In genomic region chr5:115977096-115977495, GRCh38 we compare ENCODE assay signal across 12 cellular contexts. TPM values are rescaled to one million over a fixed set of nuclear protein-coding genes. Genes with fewer than 3 reads are reported as not detected.
DNase-seq lines count a peak whose midpoint lies in the region; ATAC-seq, FAIRE-seq and TF ChIP-seq lines count a peak whose summit lies in the region.
"Had no signal": no experiment of that assay in that cellular context is flagged by ENCODE, and none has a peak within 500 bp of the region (broad histone marks: within the 10 kb centered on the region; RNA-seq: fewer than 3 reads in every experiment).

No MANE protein-coding gene starts in this region.

- H2BK20ac ChIP-seq in IMR-90 (ENCODE audit: low read depth, low read length) = peak overlapping the region; percentile 94

- peak overlapping the region; percentile 41; the same call in 1 of the 2 replicates for H4K91ac ChIP-seq in IMR-90 (ENCODE audit: insufficient read depth, low read depth, low read length)

- H4K5ac ChIP-seq in IMR-90 (ENCODE audit: low read depth, low read length) = peak overlapping the region; percentile 64; the same call in 1 of the 2 replicates

- H3K4me1 Mint-ChIP-seq in naive thymus-derived CD4-positive, alpha-beta T cell = peaks cover 0 to 3% (median 0%) of the 10 kb centered on the region in 7 donors

- H3K27me3 ChIP-seq in IMR-90 (ENCODE audit: control insufficient read depth, insufficient read depth, low read length) = no peaks in the 10 kb centered on the region
- H3K27me3 ChIP-seq in naive thymus-derived CD4-positive, alpha-beta T cell (ENCODE audit: control insufficient read depth in 2 of 2, insufficient read depth in 2 of 2, low read length in 2 of 2) = no peaks in the 10 kb centered on the region

- ATAC-seq in GM19372 (IDR thresholded peaks at IDR 0.05; ENCODE audit: low read depth, unreplicated experiment) (peak; percentile 82), HG02870 (IDR thresholded peaks at IDR 0.05; ENCODE audit: unreplicated experiment) (peak; percentile 85), IMR-90 (ENCODE audit: low read depth) (no peak)
- no peak for ATAC-seq in naive thymus-derived CD4-positive, alpha-beta T cell

- peak overlapping the region; percentile 21 for H2BK5ac ChIP-seq in IMR-90 (ENCODE audit: low read depth, low read length, poor library complexity, severe bottlenecking)

- TF ChIP-seq RAD21 in IMR-90 (IDR thresholded peaks at IDR 0.05; ENCODE audit: low read length) = no peak

- in situ Hi-C loops in IMR-90 (cut with MboI; ENCODE audit: low sequenced_read_pairs) = no loop called here

- H3K4ac ChIP-seq in IMR-90 (ENCODE audit: low read depth, low read length) = peak overlapping the region; percentile 78

- H3K27ac ChIP-seq in IMR-90 (ENCODE audit: insufficient read depth, low read length) = no peak overlapping the region
- H3K27ac ChIP-seq in kidney (ENCODE audit: low read depth in 2 of 2, low read length in 2 of 2) = no peak overlapping the region
- H3K27ac ChIP-seq in naive thymus-derived CD4-positive, alpha-beta T cell (ENCODE audit: low read depth, low read length) = no peak overlapping the region

- 75% methylated on average over 3 of the region's 4 CpGs; no CpG with 5 or more reads in 1 of the 2 experiments for WGBS in IMR-90 (ENCODE audit: extremely low coverage in 2 of 2, insufficient read length in 1 of 2), 2 experiments

- peak overlapping the region in 1 of 10 donors; percentile 16 for H3K4me3 Mint-ChIP-seq in naive thymus-derived CD4-positive, alpha-beta T cell

- POLR2A ChIA-PET in IMR-90 (lab: Charles Lee; ENCODE audit: unreplicated experiment) = no interaction called here
- POLR2A ChIA-PET in naive thymus-derived CD4-positive, alpha-beta T cell (lab: Charles Lee) = no interaction called here

- peaks cover 17% of the 10 kb centered on the region for H3K4me1 ChIP-seq in IMR-90 (ENCODE audit: control insufficient read depth, insufficient read depth, low read length)
- no peaks in the 10 kb centered on the region for H3K4me1 ChIP-seq in kidney (ENCODE audit: control insufficient read depth in 1 of 2, insufficient read depth in 1 of 2, low read depth in 1 of 2, low read length in 2 of 2)
- H3K4me1 ChIP-seq in naive thymus-derived CD4-positive, alpha-beta T cell (ENCODE audit: control insufficient read depth in 2 of 2, insufficient read depth in 2 of 2, low read length in 2 of 2) = no peaks in the 10 kb centered on the region

- no peaks in the 10 kb centered on the region; the same call in 1 of the 2 replicates for H4K20me1 ChIP-seq in IMR-90 (ENCODE audit: insufficient read depth, low read length)

- H4K8ac ChIP-seq in IMR-90 (ENCODE audit: low read depth in 2 of 2, low read length in 2 of 2) = peak overlapping the region in 1 of 2 experiments; percentile 66; a peak in 2 of 4 replicates

- H3K4me2 ChIP-seq in IMR-90 (ENCODE audit: low read depth, low read length) = no peak overlapping the region

- H3K9me3 ChIP-seq in IMR-90 (ENCODE audit: control insufficient read depth, insufficient read depth, low read length) = no peaks in the 10 kb centered on the region
- peaks cover 0 to 4% of the 10 kb centered on the region in 2 donors for H3K9me3 ChIP-seq in kidney (ENCODE audit: control insufficient read depth in 1 of 2, low read length in 2 of 2)
- no peaks in the 10 kb centered on the region for H3K9me3 ChIP-seq in naive thymus-derived CD4-positive, alpha-beta T cell (ENCODE audit: control insufficient read depth in 2 of 3, low read length in 3 of 3)

- no TSS peak for BruUV-seq in IMR-90 (replicated peaks; lab: Mats Ljungman, UMichigan)

- TF ChIP-seq CTCF in IMR-90 (conservative IDR thresholded peaks at IDR 0.05; ENCODE audit: low read depth, low read length) (no peak), kidney (IDR thresholded peaks at IDR 0.05; ENCODE audit: borderline replicate concordance, extremely low read depth, insufficient read depth) (no peak)

- H2AFZ ChIP-seq in IMR-90 (replicated peaks; ENCODE audit: low read length, poor library complexity) = no peak overlapping the region

- intact Hi-C loops in IMR-90 (cut with micrococcal nuclease) = no loop called here
- intact Hi-C loops in kidney (cut with DNase I) = no loop called here
- intact Hi-C loops in naive thymus-derived CD4-positive, alpha-beta T cell (cut with micrococcal nuclease) = no loop called here

- no peak overlapping the region for H3K27ac Mint-ChIP-seq in naive thymus-derived CD4-positive, alpha-beta T cell
- H3K27ac Mint-ChIP-seq: immature natural killer cell had no signal

- H2BK120ac ChIP-seq in IMR-90 (ENCODE audit: low read depth, low read length) = peak overlapping the region; percentile 82

- H3K36me3 Mint-ChIP-seq in naive thymus-derived CD4-positive, alpha-beta T cell = peaks cover 0 to 8% (median 0%) of the 10 kb centered on the region in 5 donors
- H3K36me3 Mint-ChIP-seq: immature natural killer cell had no signal

- peak overlapping the region; percentile 59; the same call in 1 of the 3 replicates for H2BK15ac ChIP-seq in IMR-90 (ENCODE audit: low read depth, low read length)

- H2AK5ac ChIP-seq in IMR-90 (ENCODE audit: low read depth, low read length) = no peak overlapping the region

- H3K36me3 ChIP-seq in IMR-90 (ENCODE audit: control insufficient read depth, insufficient read depth, low read length) (no peaks in the 10 kb centered on the region), kidney (ENCODE audit: control insufficient read depth in 1 of 2, insufficient read depth in 2 of 2, low read length in 2 of 2) (no peaks in the 10 kb centered on the region)
- no peaks in the 10 kb centered on the region for H3K36me3 ChIP-seq in naive thymus-derived CD4-positive, alpha-beta T cell (ENCODE audit: control insufficient read depth in 2 of 3, insufficient read depth in 3 of 3, low read length in 3 of 3)

- peak overlapping the region; percentile 66 for H3K18ac ChIP-seq in IMR-90 (ENCODE audit: low read depth, low read length)

- DNase-seq in Daoy (ENCODE audit: low read depth) (peak; percentile 15), IMR-90 (no peak), globus pallidus (ENCODE audit: low spot score) (no peak), GDM1 (lab: John Stamatoyannopoulos, UW) (no peak), kidney (no peak)
- DNase-seq in naive thymus-derived CD4-positive, alpha-beta T cell = no peak
- DNase-seq: activated naive CD4-positive, alpha-beta T cell treated with Interleukin-2 at 50 U/mL for 16 hours; immature natural killer cell; NK-92 treated with Interleukin-12 subunit alpha and Interleukin-12 subunit beta, amount 100 ng/mL, for 24 hours had no signal

- no peak for TF ChIP-seq POLR2A in IMR-90 (IDR thresholded peaks at IDR 0.05; ENCODE audit: low read depth, low read length)

- H3K9me1 ChIP-seq in IMR-90 (ENCODE audit: insufficient read depth, low read length) = peaks cover 14% of the 10 kb centered on the region; the same call in 1 of the 2 replicates

- CTCF ChIA-PET in IMR-90 (lab: Yijun Ruan, JAX) = no interaction called here
- CTCF ChIA-PET in naive thymus-derived CD4-positive, alpha-beta T cell (lab: Charles Lee) = no interaction called here

- FAIRE-seq in kidney (lab: Jason Lieb, UNC) = no peak
- FAIRE-seq: urothelium cell line had no signal

- no peaks in the 10 kb centered on the region; a peak in 1 of 4 replicates for H3K79me1 ChIP-seq in IMR-90 (ENCODE audit: low read depth in 1 of 2, low read length in 2 of 2)

- dilution Hi-C loops in IMR-90 (cut with HindIII; ENCODE audit: low sequenced_read_pairs, unreplicated experiment) = no loop called here

- no peak overlapping the region for H2AK9ac ChIP-seq in IMR-90 (replicated peaks; ENCODE audit: low read depth, low read length, poor library complexity)

- H3K14ac ChIP-seq in IMR-90 (replicated peaks; ENCODE audit: low read depth, low read length) = peak overlapping the region; percentile 77; the same call in 1 of the 2 replicates

- peaks cover 0 to 21% (median 5%) of the 10 kb centered on the region in 11 donors for H3K9me3 Mint-ChIP-seq in naive thymus-derived CD4-positive, alpha-beta T cell

- H3K56ac ChIP-seq in IMR-90 (ENCODE audit: extremely low read depth, insufficient read depth, low read length) = peak overlapping the region; percentile 26; the same call in 1 of the 2 replicates

- no peak overlapping the region for H3K23ac ChIP-seq in IMR-90 (ENCODE audit: low read depth, low read length)

- H3K27me3 Mint-ChIP-seq in naive thymus-derived CD4-positive, alpha-beta T cell = peaks cover 22 to 59% (median 52%) of the 10 kb centered on the region in 5 donors

- H3K4me3 ChIP-seq in IMR-90 (ENCODE audit: insufficient read depth, low read depth, low read length) = no peak overlapping the region
- no peak overlapping the region for H3K4me3 ChIP-seq in kidney (ENCODE audit: low read length in 2 of 2)
- H3K4me3 ChIP-seq in naive thymus-derived CD4-positive, alpha-beta T cell (ENCODE audit: low read length) = no peak overlapping the region

- H3K9ac ChIP-seq in IMR-90 (ENCODE audit: low read depth, low read length) = no peak overlapping the region
- no peak overlapping the region for H3K9ac ChIP-seq in kidney (ENCODE audit: low read length in 2 of 2)

TF ChIP-seq in IMR-90, 13 proteins besides CTCF, POLR2A, EP300 and RAD21 (continues in another document):
- TF ChIP-seq MAZ (IDR thresholded peaks at IDR 0.05; ENCODE audit: borderline replicate concordance, low read depth, low read length) = no peak
- no peak for TF ChIP-seq RFX5 (IDR thresholded peaks at IDR 0.05; ENCODE audit: low read depth, low read length)
- TF ChIP-seq CEBPB (IDR thresholded peaks at IDR 0.05; ENCODE audit: low read depth, low read length) = no peak

RNA-seq across cellular contexts. Expression of gene LVRN, which starts 14.8 kb away (rescaled TPM):
- total RNA-seq in Daoy (2014; rRNA removed; shearing (Covaris generic)) = 0.06 TPM in 1 of 2 replicates, not detected in the other
- under 0.01 and 0.18 TPM in 2 replicates for total RNA-seq in IMR-90 (2012; rRNA removed)
- polyA plus RNA-seq in IMR-90 (2012; rRNA removed) = 0.06 and 0.10 TPM in 2 replicates
- 0.01 TPM in 1 of 2 replicates, not detected in the other for polyA plus RNA-seq in IMR-90 (2012; cell fraction: cytosol; rRNA removed)
- 0.02 and 0.76 TPM in 2 replicates for polyA plus RNA-seq in IMR-90 (2012; cell fraction: nucleus; rRNA removed; ENCODE audit: low replicate concordance)
- not detected for total RNA-seq in kidney
- polyA plus RNA-seq in kidney (ENCODE audit: insufficient read depth, low read depth, low replicate concordance) = not detected
- under 1 TPM in 1 of 5 experiments, not detected in 4; 0.16 TPM for total RNA-seq in naive thymus-derived CD4-positive, alpha-beta T cell
- polyA plus RNA-seq in naive thymus-derived CD4-positive, alpha-beta T cell = not detected
- polyA plus RNA-seq: immature natural killer cell had no signal

RNA-seq across cellular contexts. Expression of gene ARL14EPL, which starts 55.2 kb away (rescaled TPM):
- 1.3 TPM in 1 of 2 replicates, not detected in the other for total RNA-seq in Daoy (2014; rRNA removed; shearing (Covaris generic))
- not detected in 2 replicates for total RNA-seq in IMR-90 (2012; rRNA removed)
- not detected in 2 replicates for polyA plus RNA-seq in IMR-90 (2012; rRNA removed)
- not detected in 2 replicates for polyA plus RNA-seq in IMR-90 (2012; cell fraction: cytosol; rRNA removed)
- polyA plus RNA-seq in IMR-90 (2012; cell fraction: nucleus; rRNA removed; ENCODE audit: low replicate concordance) = not detected in 2 replicates
- not detected for total RNA-seq in kidney
- not detected for polyA plus RNA-seq in kidney (ENCODE audit: insufficient read depth, low read depth, low replicate concordance)
- not detected for total RNA-seq in naive thymus-derived CD4-positive, alpha-beta T cell
- not detected for polyA plus RNA-seq in naive thymus-derived CD4-positive, alpha-beta T cell
- polyA plus RNA-seq: immature natural killer cell had no signal

Comparison
In these comparisons a context has a peak if more than half of its experiments do, and no peak if none do; other contexts are left out.
1. ATAC-seq: peak in GM19372 (single experiment) and HG02870 (single experiment); none in IMR-90 (single experiment) and naive thymus-derived CD4-positive, alpha-beta T cell (single experiment).